In the genomic region with DNA sequence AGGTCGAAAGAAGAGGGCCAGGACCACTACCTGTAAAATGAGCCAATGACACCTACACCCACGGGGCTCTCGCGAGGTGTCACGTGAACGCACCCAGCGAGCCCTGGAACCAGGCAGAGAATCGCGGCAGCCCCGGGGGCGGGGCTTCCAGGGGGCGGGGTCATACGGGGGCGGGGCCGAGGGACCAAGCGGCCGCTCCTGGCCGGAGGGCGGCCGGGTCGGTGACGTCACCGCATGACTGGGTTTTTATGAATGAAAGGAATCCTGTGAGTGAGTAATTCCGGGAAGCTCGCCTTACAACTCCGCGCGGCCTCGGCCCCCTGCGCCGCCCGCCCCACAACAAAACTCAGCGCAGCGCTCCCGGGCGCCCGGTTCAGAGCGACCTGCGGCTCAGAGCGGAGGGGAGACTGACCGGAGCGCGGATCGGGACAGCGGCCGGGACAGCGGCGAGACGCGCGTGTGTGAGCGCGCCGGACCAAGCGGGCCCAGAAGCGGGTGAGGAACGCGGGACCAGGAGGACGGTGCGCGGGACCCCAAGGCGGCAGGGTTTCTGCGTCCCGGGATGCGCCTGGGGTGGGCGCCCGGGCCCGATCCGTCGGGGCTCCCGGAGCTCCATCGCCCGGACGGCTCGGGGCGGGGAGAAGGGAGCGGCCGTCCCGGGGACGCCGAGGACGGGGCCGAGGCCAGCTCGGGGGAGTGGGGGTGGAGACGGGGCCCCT, we compare ENCODE assay signal across 8 cellular contexts. TPM values are rescaled to one million over a fixed set of nuclear protein-coding genes. Genes with fewer than 3 reads are reported as not detected.
DNase-seq lines count a peak whose midpoint lies in the region; ATAC-seq and TF ChIP-seq lines count a peak whose summit lies in the region.

TSS of gene MAFF (plus strand) at position 277 of the 719 bp plus-strand sequence. CDS start 11,860 bp downstream, outside the sequence.

- H3K36me3 ChIP-seq in smooth muscle cell (ENCODE audit: low read depth): no peaks in the 10 kb centered on the region

- H3K79me2 ChIP-seq in smooth muscle cell (ENCODE audit: low read depth): peaks cover 44% of the 10 kb centered on the region

- TF ChIP-seq CTCF in cardiac fibroblast (IDR thresholded peaks at IDR 0.05; ENCODE audit: low read depth, low read length) (no peak), smooth muscle cell (IDR thresholded peaks at IDR 0.05; ENCODE audit: borderline replicate concordance, insufficient read depth, poor library complexity, severe bottlenecking) (no peak)

- H3K4me3 ChIP-seq in cardiac fibroblast (replicated peaks in 1 of 2; ENCODE audit: low read depth in 2 of 2, low read length in 2 of 2) (peak within 1 kb of the TSS; percentile 80 to 91), smooth muscle cell (peak within 1 kb of the TSS; percentile 96)

- no peaks in the 10 kb centered on the region for H3K4me1 ChIP-seq in smooth muscle cell (ENCODE audit: low read depth)

- ATAC-seq in HG03039 (IDR thresholded peaks at IDR 0.05; ENCODE audit: unreplicated experiment): peak; percentile 51

- H3K27me3 ChIP-seq in smooth muscle cell (ENCODE audit: low read depth): no peaks in the 10 kb centered on the region

- peak within 1 kb of the TSS; percentile 97 for H3K27ac ChIP-seq in smooth muscle cell (ENCODE audit: low read depth)

- H3K4me2 ChIP-seq in smooth muscle cell: peak within 1 kb of the TSS; percentile 98

- H3K9me3 ChIP-seq in smooth muscle cell (replicated peaks; ENCODE audit: low read depth): no peaks in the 10 kb centered on the region

- 1% methylated on average over 53 of the region's 85 CpGs for WGBS in smooth muscle cell (ENCODE audit: low lambda C conversion rate)

- H3F3A ChIP-seq in smooth muscle cell (ENCODE audit: low read depth): peaks cover 7% of the 10 kb centered on the region

- DNase-seq in NCI-H2081 (lab: John Stamatoyannopoulos, UW): peak; percentile 61 to 77
- no peak for DNase-seq in NCI-H2081 treated with DMSO at 0.1 percent for 48 hours (lab: John Stamatoyannopoulos, UW)
- peak; percentile 69 for DNase-seq in NCI-H2227 treated with DMSO at 0.1 percent for 48 hours (lab: John Stamatoyannopoulos, UW)
- peak; percentile 60 to 86 (median 72) for DNase-seq in activated CD4-positive, CD25-positive, alpha-beta regulatory T cell (lab: John Stamatoyannopoulos, UW)
- DNase-seq in cardiac fibroblast (ENCODE audit: low read depth in 2 of 2): peak; percentile 99
- DNase-seq in inferior parietal cortex (ENCODE audit: extremely low spot score): peak; percentile 84
- peak; percentile 95 for DNase-seq in smooth muscle cell (lab: John Stamatoyannopoulos, UW; ENCODE audit: unreplicated experiment)

- peak within 1 kb of the TSS; percentile 16 for H2AFZ ChIP-seq in smooth muscle cell (ENCODE audit: low read depth)

- peak within 1 kb of the TSS; percentile 100 for H3K9ac ChIP-seq in smooth muscle cell (ENCODE audit: low read depth)

- peaks cover 45% of the 10 kb centered on the region for H4K20me1 ChIP-seq in smooth muscle cell (ENCODE audit: low read depth)

RNA-seq across cellular contexts. Expression of gene MAFF, which starts in this region (rescaled TPM):
- 51.2 and 52.4 TPM in 2 replicates for total RNA-seq in smooth muscle cell
- 48.2 and 53.4 TPM in 2 replicates for polyA plus RNA-seq in smooth muscle cell
